In genomic region chr12:53498235-53498630, GRCh38 we compare ENCODE assay signal across 1 cellular context.
TF ChIP-seq lines count a peak whose summit lies in the region.

No MANE protein-coding gene starts in this region.

TF ChIP-seq in GM23338, 12 proteins besides CTCF, POLR2A, EP300 and RAD21 (continued from another document):
- TF ChIP-seq ZNF331 (CRISPR knock-in tag; IDR thresholded peaks at IDR 0.05; ENCODE audit: low read depth) (no peak), JUNB (IDR thresholded peaks at IDR 0.05; ENCODE audit: unreplicated experiment) (no peak), EZH2phosphoT487 (IDR thresholded peaks at IDR 0.05; ENCODE audit: unreplicated experiment) (no peak), ZNF114 (CRISPR knock-in tag; IDR thresholded peaks at IDR 0.05) (no peak), POLR2AphosphoS5 (IDR thresholded peaks at IDR 0.05; ENCODE audit: low read depth) (no peak), STAT1 (IDR thresholded peaks at IDR 0.05; ENCODE audit: unreplicated experiment) (no peak), EZH2 (IDR thresholded peaks at IDR 0.05; ENCODE audit: low read depth, unreplicated experiment) (no peak)
- TF ChIP-seq, protein P1, sequence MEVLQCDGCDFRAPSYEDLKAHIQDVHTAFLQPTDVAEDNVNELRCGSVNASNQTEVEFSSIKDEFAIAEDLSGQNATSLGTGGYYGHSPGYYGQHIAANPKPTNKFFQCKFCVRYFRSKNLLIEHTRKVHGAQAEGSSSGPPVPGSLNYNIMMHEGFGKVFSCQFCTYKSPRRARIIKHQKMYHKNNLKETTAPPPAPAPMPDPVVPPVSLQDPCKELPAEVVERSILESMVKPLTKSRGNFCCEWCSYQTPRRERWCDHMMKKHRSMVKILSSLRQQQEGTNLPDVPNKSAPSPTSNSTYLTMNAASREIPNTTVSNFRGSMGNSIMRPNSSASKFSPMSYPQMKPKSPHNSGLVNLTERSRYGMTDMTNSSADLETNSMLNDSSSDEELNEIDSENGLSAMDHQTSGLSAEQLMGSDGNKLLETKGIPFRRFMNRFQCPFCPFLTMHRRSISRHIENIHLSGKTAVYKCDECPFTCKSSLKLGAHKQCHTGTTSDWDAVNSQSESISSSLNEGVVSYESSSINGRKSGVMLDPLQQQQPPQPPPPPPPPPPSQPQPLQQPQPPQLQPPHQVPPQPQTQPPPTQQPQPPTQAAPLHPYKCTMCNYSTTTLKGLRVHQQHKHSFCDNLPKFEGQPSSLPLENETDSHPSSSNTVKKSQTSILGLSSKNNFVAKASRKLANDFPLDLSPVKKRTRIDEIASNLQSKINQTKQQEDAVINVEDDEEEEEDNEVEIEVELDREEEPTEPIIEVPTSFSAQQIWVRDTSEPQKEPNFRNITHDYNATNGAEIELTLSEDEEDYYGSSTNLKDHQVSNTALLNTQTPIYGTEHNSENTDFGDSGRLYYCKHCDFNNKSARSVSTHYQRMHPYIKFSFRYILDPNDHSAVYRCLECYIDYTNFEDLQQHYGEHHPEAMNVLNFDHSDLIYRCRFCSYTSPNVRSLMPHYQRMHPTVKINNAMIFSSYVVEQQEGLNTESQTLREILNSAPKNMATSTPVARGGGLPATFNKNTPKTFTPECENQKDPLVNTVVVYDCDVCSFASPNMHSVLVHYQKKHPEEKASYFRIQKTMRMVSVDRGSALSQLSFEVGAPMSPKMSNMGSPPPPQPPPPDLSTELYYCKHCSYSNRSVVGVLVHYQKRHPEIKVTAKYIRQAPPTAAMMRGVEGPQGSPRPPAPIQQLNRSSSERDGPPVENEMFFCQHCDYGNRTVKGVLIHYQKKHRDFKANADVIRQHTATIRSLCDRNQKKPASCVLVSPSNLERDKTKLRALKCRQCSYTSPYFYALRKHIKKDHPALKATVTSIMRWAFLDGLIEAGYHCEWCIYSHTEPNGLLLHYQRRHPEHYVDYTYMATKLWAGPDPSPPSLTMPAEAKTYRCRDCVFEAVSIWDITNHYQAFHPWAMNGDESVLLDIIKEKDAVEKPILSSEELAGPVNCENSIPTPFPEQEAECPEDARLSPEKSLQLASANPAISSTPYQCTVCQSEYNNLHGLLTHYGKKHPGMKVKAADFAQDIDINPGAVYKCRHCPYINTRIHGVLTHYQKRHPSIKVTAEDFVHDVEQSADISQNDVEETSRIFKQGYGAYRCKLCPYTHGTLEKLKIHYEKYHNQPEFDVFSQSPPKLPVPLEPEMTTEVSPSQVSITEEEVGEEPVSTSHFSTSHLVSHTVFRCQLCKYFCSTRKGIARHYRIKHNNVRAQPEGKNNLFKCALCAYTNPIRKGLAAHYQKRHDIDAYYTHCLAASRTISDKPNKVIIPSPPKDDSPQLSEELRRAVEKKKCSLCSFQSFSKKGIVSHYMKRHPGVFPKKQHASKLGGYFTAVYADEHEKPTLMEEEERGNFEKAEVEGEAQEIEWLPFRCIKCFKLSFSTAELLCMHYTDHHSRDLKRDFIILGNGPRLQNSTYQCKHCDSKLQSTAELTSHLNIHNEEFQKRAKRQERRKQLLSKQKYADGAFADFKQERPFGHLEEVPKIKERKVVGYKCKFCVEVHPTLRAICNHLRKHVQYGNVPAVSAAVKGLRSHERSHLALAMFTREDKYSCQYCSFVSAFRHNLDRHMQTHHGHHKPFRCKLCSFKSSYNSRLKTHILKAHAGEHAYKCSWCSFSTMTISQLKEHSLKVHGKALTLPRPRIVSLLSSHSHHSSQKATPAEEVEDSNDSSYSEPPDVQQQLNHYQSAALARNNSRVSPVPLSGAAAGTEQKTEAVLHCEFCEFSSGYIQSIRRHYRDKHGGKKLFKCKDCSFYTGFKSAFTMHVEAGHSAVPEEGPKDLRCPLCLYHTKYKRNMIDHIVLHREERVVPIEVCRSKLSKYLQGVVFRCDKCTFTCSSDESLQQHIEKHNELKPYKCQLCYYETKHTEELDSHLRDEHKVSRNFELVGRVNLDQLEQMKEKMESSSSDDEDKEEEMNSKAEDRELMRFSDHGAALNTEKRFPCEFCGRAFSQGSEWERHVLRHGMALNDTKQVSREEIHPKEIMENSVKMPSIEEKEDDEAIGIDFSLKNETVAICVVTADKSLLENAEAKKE (CRISPR knock-in tag; IDR thresholded peaks at IDR 0.05): no peak
